Comparison of ENCODE assay signal across 8 cellular contexts in the genomic region with DNA sequence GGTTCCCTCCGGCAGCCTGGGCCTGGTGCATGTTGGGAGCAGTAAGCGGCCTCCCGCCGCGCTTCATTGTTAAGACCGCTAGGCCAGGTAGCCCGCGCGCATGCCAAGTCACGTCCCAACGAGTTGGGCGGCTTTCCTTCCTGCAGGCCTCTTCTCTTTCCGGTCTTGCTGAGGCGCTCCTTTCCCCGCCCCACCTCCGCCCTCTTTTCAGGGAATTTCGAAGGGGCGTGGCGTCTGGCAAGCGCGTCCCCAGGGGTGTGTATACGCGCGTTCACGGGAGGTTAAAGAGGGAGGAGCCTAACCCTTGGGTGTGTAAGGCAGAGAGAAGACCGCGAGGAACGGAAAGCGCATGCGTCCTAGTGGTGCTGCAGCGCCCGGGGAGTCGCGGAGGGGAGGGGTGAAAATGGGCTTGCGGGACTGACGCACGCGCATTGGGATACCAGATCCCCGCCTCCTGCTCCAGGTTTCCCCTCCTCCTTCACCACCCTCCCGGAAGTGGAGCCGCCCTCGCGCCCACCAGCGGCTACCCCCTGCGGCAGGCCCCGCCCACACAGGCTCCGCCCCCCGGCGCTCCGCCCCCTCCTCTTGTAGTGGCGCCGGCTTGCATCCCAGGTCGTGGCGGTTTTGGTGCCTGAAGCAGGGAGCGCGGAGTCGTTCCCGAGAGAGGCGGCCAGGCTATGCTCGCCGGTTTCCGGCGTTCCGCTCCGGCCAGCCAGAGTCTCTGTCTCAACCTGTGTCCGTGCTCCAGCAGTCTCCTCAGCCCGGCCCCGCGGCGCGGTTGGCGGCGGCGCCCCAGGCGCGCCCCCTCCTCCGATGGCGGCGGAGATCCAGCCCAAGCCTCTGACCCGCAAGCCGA. TPM values are rescaled to one million over a fixed set of nuclear protein-coding genes. Genes with fewer than 3 reads are reported as not detected.
DNase-seq lines count a peak whose midpoint lies in the region; ATAC-seq, FAIRE-seq and TF ChIP-seq lines count a peak whose summit lies in the region.

Gene WDFY2 (plus strand): TSS at position 588 of the 856 bp plus-strand sequence. CDS start 226 bp downstream, at position 814.

- H3K27me3 ChIP-seq in heart right ventricle (no peaks in the 10 kb centered on the region), upper lobe of left lung (no peaks in the 10 kb centered on the region)

- TF ChIP-seq POLR2A in GM12892 (IDR thresholded peaks at IDR 0.05; ENCODE audit: low read depth, low read length): peak; percentile 56; the same call in 1 of the 2 replicates
- TF ChIP-seq POLR2A in upper lobe of left lung (IDR thresholded peaks at IDR 0.05): peak in 3 of 4 donors; percentile 77 to 94 (median 94)

- peaks cover 0 to 45% (median 32%) of the 10 kb centered on the region in 9 donors for H3K4me1 ChIP-seq in heart right ventricle
- H3K4me1 ChIP-seq in upper lobe of left lung: peaks cover 5 to 18% (median 11%) of the 10 kb centered on the region in 4 donors

- H3K9me3 ChIP-seq in heart right ventricle (no peaks in the 10 kb centered on the region), upper lobe of left lung (no peaks in the 10 kb centered on the region)

- peak within 1 kb of the TSS; percentile 68 to 94 (median 90) for H3K27ac ChIP-seq in heart right ventricle
- peak within 1 kb of the TSS; percentile 89 to 94 (median 92) for H3K27ac ChIP-seq in upper lobe of left lung

- ATAC-seq in HG02852 (IDR thresholded peaks at IDR 0.05; ENCODE audit: unreplicated experiment) (peak; percentile 71), heart right ventricle (peak; percentile 94 to 98 (median 96)), upper lobe of left lung (ENCODE audit: low FRiP score in 2 of 2) (peak; percentile 97 to 99)

- H3K4me3 ChIP-seq in heart right ventricle: peak within 1 kb of the TSS; percentile 68 to 94 (median 88)
- peak within 1 kb of the TSS; percentile 81 to 96 (median 94) for H3K4me3 ChIP-seq in upper lobe of left lung

- FAIRE-seq in GM12892 (lab: Jason Lieb, UNC): peak; percentile 100

- no peaks in the 10 kb centered on the region for H3K36me3 ChIP-seq in heart right ventricle
- no peaks in the 10 kb centered on the region for H3K36me3 ChIP-seq in upper lobe of left lung

- peak in 1 of 4 donors; percentile 65 for TF ChIP-seq EP300 in upper lobe of left lung (IDR thresholded peaks at IDR 0.05)

- DNase-seq in GM12892 (ENCODE audit: insufficient read length): peak; percentile 79
- DNase-seq in NCI-H146 (lab: John Stamatoyannopoulos, UW): peak; percentile 100
- peak; percentile 98 to 100 (median 99) for DNase-seq in T-helper 1 cell
- peak; percentile 100 for DNase-seq in amniotic epithelial cell (ENCODE audit: low read depth)
- DNase-seq in heart right ventricle: peak; percentile 100
- DNase-seq in posterior cingulate gyrus: peak; percentile 98 to 100 (median 99)
- DNase-seq in upper lobe of left lung: peak; percentile 100

- intact Hi-C loops in heart right ventricle (cut with DNase I): loop anchor here (1.0 to 10.0 kb wide), 14 partner anchors 42 to 221 kb away; partner anchors contain the start of genes INTS6 (in 8 of the 10) and DHRS12 (in 3 of the 10)
- intact Hi-C loops in posterior cingulate gyrus (cut with DNase I): loop anchor here (1.0 to 5.0 kb wide), 4 partner anchors 42 to 220 kb away; partner anchors contain the start of genes DHRS12 and INTS6

- TF ChIP-seq CTCF in heart right ventricle (IDR thresholded peaks at IDR 0.05) (peak in 4 of 9 donors; percentile 16 to 44 (median 36)), upper lobe of left lung (IDR thresholded peaks at IDR 0.05) (peak in 5 of 6 experiments; percentile 10 to 57 (median 55))

- 0 to 1% methylated on average over 75 to 81 of the region's 81 CpGs for WGBS in heart right ventricle, 2 donors
- WGBS in upper lobe of left lung, 2 donors: 0% methylated on average over 60 to 66 of the region's 81 CpGs

RNA-seq across cellular contexts. Expression of gene WDFY2, which starts in this region (rescaled TPM):
- polyA plus RNA-seq in GM12892 (2012; ENCODE audit: missing spikeins): 5.0 TPM
- 1 to 10 TPM; 4.7 to 7.5 (median 6.2) TPM for total RNA-seq in heart right ventricle
- polyA plus RNA-seq in heart right ventricle: 1 to 10 TPM; 2.4 to 2.6 TPM
- total RNA-seq in upper lobe of left lung: 10 to 100 TPM; 13.4 to 34.0 (median 18.8) TPM

Comparison
In these comparisons a context has a peak if more than half of its experiments do, and no peak if none do; other contexts are left out.
1. Peak in every context shown above with its lines: DNase-seq, ATAC-seq, H3K4me3 ChIP-seq and H3K27ac ChIP-seq.